In genomic region chr4:111883557-111883999, GRCh38 we compare ENCODE assay signal across 15 cellular contexts.
DNase-seq lines count a peak whose midpoint lies in the region; ATAC-seq and FAIRE-seq lines count a peak whose summit lies in the region.
"Had no signal": no experiment of that assay in that cellular context is flagged by ENCODE, and none has a peak within 500 bp of the region (broad histone marks: within the 10 kb centered on the region; RNA-seq: fewer than 3 reads in every experiment).

No MANE protein-coding gene starts in this region.

- H3K9me3 ChIP-seq in small intestine (ENCODE audit: control insufficient read depth, low read depth) = no peaks in the 10 kb centered on the region
- H3K9me3 ChIP-seq: ascending aorta, tibial artery had no signal

- peak; percentile 95 for DNase-seq in H4 (ENCODE audit: low spot score)
- peak; percentile 72 for DNase-seq in NCI-H345 (lab: John Stamatoyannopoulos, UW)
- peak; percentile 5 for DNase-seq in astrocyte of the hippocampus (ENCODE audit: low read depth, low spot score)
- peak; percentile 6 for DNase-seq in small intestine
- no peak for DNase-seq in substantia nigra (lab: John Stamatoyannopoulos, UW)
- no peak for DNase-seq in AG08395 (ENCODE audit: low spot score)
- DNase-seq: activated effector memory CD4-positive, alpha-beta T cell treated with anti-CD3 and anti-CD28 coated beads, Interleukin-2, amount 50 U/mL, for 16 hours; CD4-positive, CD25-positive, alpha-beta regulatory T cell; hypothalamus; naive B cell; tibial artery had no signal

- H3K4me1 ChIP-seq in small intestine (ENCODE audit: control insufficient read depth in 2 of 2, insufficient read depth in 1 of 2, low read depth in 1 of 2, low read length in 1 of 2) = no peaks in the 10 kb centered on the region
- H3K4me1 ChIP-seq: ascending aorta, tibial artery had no signal

- WGBS in small intestine, 3 donors = 28 to 40% (median 33%) methylated on average over 1 of the region's 1 CpG

- no peak for FAIRE-seq in small intestine (lab: Jason Lieb, UNC)

- ATAC-seq in HG03354 (IDR thresholded peaks at IDR 0.05; ENCODE audit: poor library complexity, severe bottlenecking, unreplicated experiment) = no peak
- ATAC-seq: left lobe of liver had no signal

- no peak overlapping the region for H3K4me3 ChIP-seq in small intestine (ENCODE audit: low read depth in 1 of 2, low read length in 2 of 2)
- H3K4me3 ChIP-seq: ascending aorta, tibial artery had no signal

- H3K27ac ChIP-seq in small intestine (ENCODE audit: low read depth in 1 of 2, low read length in 1 of 2) = no peak overlapping the region
- H3K27ac ChIP-seq in substantia nigra (ENCODE audit: low read depth, low read length, poor library complexity, severe bottlenecking) = no peak overlapping the region
- H3K27ac ChIP-seq: ascending aorta, tibial artery, VCaP had no signal

- no peaks in the 10 kb centered on the region for H3K27me3 ChIP-seq in small intestine (ENCODE audit: control insufficient read depth in 2 of 2, insufficient read depth in 2 of 2, low read length in 2 of 2)
- H3K27me3 ChIP-seq: ascending aorta, tibial artery had no signal

- H3K36me3 ChIP-seq in small intestine (ENCODE audit: control insufficient read depth in 2 of 2, insufficient read depth in 2 of 2, low read length in 2 of 2) = no peaks in the 10 kb centered on the region
- H3K36me3 ChIP-seq: ascending aorta, tibial artery had no signal

Comparison
In these comparisons a context has a peak if more than half of its experiments do, and no peak if none do; other contexts are left out.
1. DNase-seq: peak in H4 (single experiment), NCI-H345 (single experiment), astrocyte of the hippocampus (single experiment) and small intestine (single experiment); none in substantia nigra (0 of 49) and AG08395 (single experiment).